In the genomic region with DNA sequence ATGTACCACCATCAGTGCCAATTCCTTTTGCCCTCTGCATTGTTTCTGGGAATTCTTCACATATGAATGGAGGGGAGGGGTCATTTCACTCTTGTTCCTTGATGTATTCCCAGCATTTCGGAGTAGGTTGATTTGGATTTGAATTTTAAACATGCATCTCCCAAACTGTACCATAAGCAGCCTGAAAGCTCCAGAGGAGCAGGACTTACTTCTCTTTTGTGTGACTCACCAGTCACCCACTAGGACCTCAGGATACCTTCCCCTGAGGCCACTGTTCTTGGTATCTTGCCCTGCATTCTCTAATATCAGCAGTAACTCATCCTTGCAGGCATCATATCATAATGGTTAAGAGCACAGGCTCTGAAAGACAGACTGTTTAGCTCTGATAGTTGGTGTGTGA, we compare ENCODE assay signal across 8 cellular contexts. TPM values are rescaled to one million over a fixed set of nuclear protein-coding genes. Genes with fewer than 3 reads are reported as not detected.
DNase-seq lines count a peak whose midpoint lies in the region; ATAC-seq and TF ChIP-seq lines count a peak whose summit lies in the region.

No MANE protein-coding gene starts in this region.

- H2AK5ac ChIP-seq in mesenchymal stem cell (ENCODE audit: low read length, severe bottlenecking) = no peak overlapping the region

- intact Hi-C loops in aorta (cut with DNase I) = no loop called here

- H3K14ac ChIP-seq in mesenchymal stem cell (ENCODE audit: low read length in 2 of 2) = no peak overlapping the region

- no peaks in the 10 kb centered on the region for H3K9me3 Mint-ChIP-seq in stimulated activated naive CD8-positive, alpha-beta T cell treated with anti-CD3 and anti-CD28 coated beads, Interleukin-15, Interleukin-2, amounts not matched to agents 100 ng/mL and 50 ng/mL, for 24 hours

- in situ Hi-C loops in astrocyte of the spinal cord (cut with HindIII; ENCODE audit: low sequenced_read_pairs) = no loop called here

- H3K4ac ChIP-seq in mesenchymal stem cell (ENCODE audit: low read depth in 1 of 2, low read length in 2 of 2) = no peak overlapping the region

- H3K79me1 ChIP-seq in mesenchymal stem cell (replicated peaks; ENCODE audit: low read length, poor library complexity, severe bottlenecking) = peaks cover 21% of the 10 kb centered on the region

- no peak for ATAC-seq in stimulated activated naive CD8-positive, alpha-beta T cell treated with anti-CD3 and anti-CD28 coated beads, Interleukin-15, Interleukin-2, amounts not matched to agents 100 U/mL and 50 U/mL, for 24 hours
- no peak for ATAC-seq in aorta (ENCODE audit: low FRiP score)
- no peak for ATAC-seq in GM21390 (IDR thresholded peaks at IDR 0.05; ENCODE audit: unreplicated experiment)
- no peak for ATAC-seq in GM19397 (IDR thresholded peaks at IDR 0.05; ENCODE audit: unreplicated experiment)
- ATAC-seq in HG03025 (IDR thresholded peaks at IDR 0.05; ENCODE audit: low FRiP score, unreplicated experiment) = no peak

- no peak for TF ChIP-seq CTCF in astrocyte of the spinal cord (IDR thresholded peaks at IDR 0.05; ENCODE audit: low read depth, low read length)

- no peak for DNase-seq in stimulated activated naive CD8-positive, alpha-beta T cell treated with anti-CD3 and anti-CD28 coated beads, Interleukin-15, Interleukin-2, amounts not matched to agents 100 U/mL and 50 U/mL, for 24 hours
- no peak for DNase-seq in astrocyte of the spinal cord (ENCODE audit: low read depth, low spot score)
- no peak for DNase-seq in mesenchymal stem cell
- no peak for DNase-seq in aorta

- H3K27ac ChIP-seq in mesenchymal stem cell (ENCODE audit: low read length, poor library complexity, severe bottlenecking) = no peak overlapping the region
- H3K27ac ChIP-seq in aorta (ENCODE audit: low read depth in 1 of 2, low read length in 2 of 2) = no peak overlapping the region

- no peaks in the 10 kb centered on the region for H3K9me3 ChIP-seq in mesenchymal stem cell (ENCODE audit: control insufficient read depth, low read length)
- H3K9me3 ChIP-seq in aorta (ENCODE audit: control insufficient read depth, low read length) = no peaks in the 10 kb centered on the region

- H2BK120ac ChIP-seq in mesenchymal stem cell (ENCODE audit: low read depth, low read length) = no peak overlapping the region

- no peak overlapping the region for H3K18ac ChIP-seq in mesenchymal stem cell (ENCODE audit: low read depth in 1 of 2, low read length in 2 of 2)

- H2AFZ ChIP-seq in mesenchymal stem cell (ENCODE audit: low read depth, low read length) = no peak overlapping the region

- H3K4me2 ChIP-seq in mesenchymal stem cell (ENCODE audit: low read length, poor library complexity, severe bottlenecking) = peak overlapping the region; percentile 75

- WGBS in mesenchymal stem cell = 75% methylated on average over 1 of the region's 1 CpG
- 69 to 74% methylated on average over 1 of the region's 1 CpG for WGBS in aorta, 2 donors

- no peak overlapping the region for H4K91ac ChIP-seq in mesenchymal stem cell (ENCODE audit: low read length)

- peaks cover 33% of the 10 kb centered on the region for H3K36me3 Mint-ChIP-seq in stimulated activated naive CD8-positive, alpha-beta T cell treated with anti-CD3 and anti-CD28 coated beads, Interleukin-15, Interleukin-2, amounts not matched to agents 100 ng/mL and 50 ng/mL, for 24 hours (ENCODE audit: low read depth)

- peak overlapping the region; percentile 86 for H3K27ac Mint-ChIP-seq in stimulated activated naive CD8-positive, alpha-beta T cell treated with anti-CD3 and anti-CD28 coated beads, Interleukin-15, Interleukin-2, amounts not matched to agents 100 ng/mL and 50 ng/mL, for 24 hours

- H3K4me1 ChIP-seq in mesenchymal stem cell (ENCODE audit: control insufficient read depth, insufficient read depth, low read depth, low read length) (peaks cover 11% of the 10 kb centered on the region), aorta (ENCODE audit: control insufficient read depth in 1 of 2, insufficient read depth in 2 of 2, low read length in 2 of 2) (no peaks in the 10 kb centered on the region)

- H3K4me3 ChIP-seq in astrocyte of the spinal cord (ENCODE audit: low read depth, low read length) (peak overlapping the region; percentile 82), mesenchymal stem cell (ENCODE audit: insufficient read depth in 1 of 2, low read depth in 1 of 2, low read length in 2 of 2) (peak overlapping the region in 1 of 2 experiments; percentile 99), aorta (ENCODE audit: low read length in 2 of 2) (peak overlapping the region; percentile 69 to 79)

- peak overlapping the region; percentile 95 for H3K4me3 Mint-ChIP-seq in stimulated activated naive CD8-positive, alpha-beta T cell treated with anti-CD3 and anti-CD28 coated beads, Interleukin-15, Interleukin-2, amounts not matched to agents 100 ng/mL and 50 ng/mL, for 24 hours

- H4K8ac ChIP-seq in mesenchymal stem cell (ENCODE audit: low read length) = no peak overlapping the region

- H3K27me3 ChIP-seq in mesenchymal stem cell (ENCODE audit: control insufficient read depth in 1 of 2, insufficient read depth in 1 of 2, low read length in 2 of 2) (no peaks in the 10 kb centered on the region), aorta (ENCODE audit: control insufficient read depth in 1 of 2, insufficient read depth in 2 of 2, low read length in 1 of 2) (no peaks in the 10 kb centered on the region)

- H2BK15ac ChIP-seq in mesenchymal stem cell (ENCODE audit: low read depth, poor library complexity, severe bottlenecking) = no peak overlapping the region

- H3K4me1 Mint-ChIP-seq in stimulated activated naive CD8-positive, alpha-beta T cell treated with anti-CD3 and anti-CD28 coated beads, Interleukin-15, Interleukin-2, amounts not matched to agents 100 ng/mL and 50 ng/mL, for 24 hours (ENCODE audit: low read depth) = peaks cover 45% of the 10 kb centered on the region

- H2BK5ac ChIP-seq in mesenchymal stem cell (ENCODE audit: low read depth, low read length, poor library complexity, severe bottlenecking) = no peak overlapping the region

- no peaks in the 10 kb centered on the region for H3K27me3 Mint-ChIP-seq in stimulated activated naive CD8-positive, alpha-beta T cell treated with anti-CD3 and anti-CD28 coated beads, Interleukin-15, Interleukin-2, amounts not matched to agents 100 ng/mL and 50 ng/mL, for 24 hours

- H3K23ac ChIP-seq in mesenchymal stem cell (ENCODE audit: low read length in 2 of 2) = no peak overlapping the region

- H2BK12ac ChIP-seq in mesenchymal stem cell (ENCODE audit: low read length in 2 of 2) = no peak overlapping the region

- peak overlapping the region; percentile 99 for H3K9ac ChIP-seq in mesenchymal stem cell (ENCODE audit: low read length)

- H3K36me3 ChIP-seq in mesenchymal stem cell (ENCODE audit: control insufficient read depth in 1 of 2, insufficient read depth in 2 of 2, low read depth in 1 of 2, low read length in 2 of 2) = peaks cover 31 to 41% of the 10 kb centered on the region in 2 experiments
- H3K36me3 ChIP-seq in aorta (ENCODE audit: control insufficient read depth in 1 of 2, insufficient read depth in 2 of 2, low read length in 1 of 2) = peaks cover 0 to 3% of the 10 kb centered on the region in 2 donors

RNA-seq across cellular contexts. Expression of a gene that starts 0.7 kb away (rescaled TPM):
- polyA plus RNA-seq in mesenchymal stem cell (2013, experiment 1 of 2) = 41.7 TPM
- polyA plus RNA-seq in mesenchymal stem cell (2013, experiment 2 of 2) = 38.3 TPM
- total RNA-seq in aorta = 10 to 100 TPM; 30.4 to 33.6 TPM
- 10 to 100 TPM; 29.3 to 55.2 TPM for polyA plus RNA-seq in aorta

RNA-seq across cellular contexts. Expression of a gene that starts 0.9 kb away (rescaled TPM):
- 9.8 TPM for polyA plus RNA-seq in mesenchymal stem cell (2013, experiment 1 of 2)
- polyA plus RNA-seq in mesenchymal stem cell (2013, experiment 2 of 2) = 10.1 TPM
- 10 to 100 TPM; 20.1 to 35.0 TPM for total RNA-seq in aorta
- polyA plus RNA-seq in aorta = 10 to 100 TPM; 34.6 to 54.9 TPM

RNA-seq across cellular contexts. Expression of a gene that starts 4.9 kb away (rescaled TPM):
- polyA plus RNA-seq in mesenchymal stem cell (2013, experiment 1 of 2) = 20.3 TPM
- polyA plus RNA-seq in mesenchymal stem cell (2013, experiment 2 of 2) = 19.0 TPM
- total RNA-seq in aorta = 10 to 100 TPM; 11.0 to 17.5 TPM
- polyA plus RNA-seq in aorta = 10 to 100 TPM in 1 of 2 donors, 1 to 10 TPM in 1; 3.3 to 14.9 TPM

RNA-seq across cellular contexts. Expression of a gene that starts 17.6 kb away (rescaled TPM):
- polyA plus RNA-seq in mesenchymal stem cell (2013, experiment 1 of 2) = 73.1 TPM
- polyA plus RNA-seq in mesenchymal stem cell (2013, experiment 2 of 2) = 71.9 TPM
- total RNA-seq in aorta = 1 to 10 TPM; 3.6 to 9.6 TPM
- 1 to 10 TPM in 1 of 2 donors, under 1 TPM in 1; 0.13 to 6.4 TPM for polyA plus RNA-seq in aorta

RNA-seq across cellular contexts. Expression of a gene that starts 37.1 kb away (rescaled TPM):
- 117 TPM for polyA plus RNA-seq in mesenchymal stem cell (2013, experiment 1 of 2)
- polyA plus RNA-seq in mesenchymal stem cell (2013, experiment 2 of 2) = 116 TPM
- 10 to 100 TPM; 36.7 to 41.1 TPM for total RNA-seq in aorta
- 10 to 100 TPM; 29.6 to 40.5 TPM for polyA plus RNA-seq in aorta
